Comparison of ENCODE assay signal across 8 cellular contexts in genomic region chr22:29154364-29155048, GRCh38. TPM values are rescaled to one million over a fixed set of nuclear protein-coding genes. Genes with fewer than 3 reads are reported as not detected.
A peak's percentile ranks its signal among the peaks of the same experiment; 100 is the strongest.
DNase-seq lines count a peak whose midpoint lies in the region; ATAC-seq lines count a peak whose summit lies in the region.

No MANE protein-coding gene starts in this region.

- no peaks in the 10 kb centered on the region for H3K9me3 ChIP-seq in neuron (ENCODE audit: low read length)

- no peaks in the 10 kb centered on the region for H3K9me3 Mint-ChIP-seq in activated T-helper 17 cell treated with anti-CD3 and anti-CD28 coated beads, Interleukin-2, amount 50 U/mL, for 72 hours

- H3K4me3 ChIP-seq in neuron (ENCODE audit: low read length), result no peak overlapping the region

- H2AFZ ChIP-seq in neuron (ENCODE audit: low read depth, low read length), result peak overlapping the region; percentile 29

- no peaks in the 10 kb centered on the region for H3K4me1 Mint-ChIP-seq in activated T-helper 17 cell treated with anti-CD3 and anti-CD28 coated beads, Interleukin-2, amount 50 U/mL, for 72 hours

- DNase-seq in DMS153 (lab: John Stamatoyannopoulos, UW) (peak; percentile 44), HT-29 (ENCODE audit: low spot score) (peak; percentile 77), RKO (ENCODE audit: low spot score) (peak; percentile 37), fibroblast of the conjunctiva (ENCODE audit: low read depth) (peak; percentile 46), stromal cell of bone marrow (ENCODE audit: low read depth) (peak; percentile 18)

- H3K4me3 Mint-ChIP-seq in activated T-helper 17 cell treated with anti-CD3 and anti-CD28 coated beads, Interleukin-2, amount 50 U/mL, for 72 hours, result no peak overlapping the region

- H3K36me3 ChIP-seq in neuron (ENCODE audit: insufficient read depth, low read length), result no peaks in the 10 kb centered on the region

- ATAC-seq in activated T-helper 17 cell treated with anti-CD3 and anti-CD28 coated beads, Interleukin-2, amount 50 U/mL, for 72 hours (replicated peaks), result peak; percentile 70
- no peak for ATAC-seq in HG03439 (IDR thresholded peaks at IDR 0.05; ENCODE audit: unreplicated experiment)

- H3K36me3 Mint-ChIP-seq in activated T-helper 17 cell treated with anti-CD3 and anti-CD28 coated beads, Interleukin-2, amount 50 U/mL, for 72 hours (ENCODE audit: low read depth), result no peaks in the 10 kb centered on the region

- H3K27me3 ChIP-seq in neuron (ENCODE audit: insufficient read depth, low read length), result no peaks in the 10 kb centered on the region

- H3K4me1 ChIP-seq in neuron (ENCODE audit: insufficient read depth, low read length), result peaks cover 47% of the 10 kb centered on the region

- H3K27me3 Mint-ChIP-seq in activated T-helper 17 cell treated with anti-CD3 and anti-CD28 coated beads, Interleukin-2, amount 50 U/mL, for 72 hours, result peaks cover 29% of the 10 kb centered on the region

- H3K27ac Mint-ChIP-seq in activated T-helper 17 cell treated with anti-CD3 and anti-CD28 coated beads, Interleukin-2, amount 50 U/mL, for 72 hours, result no peak overlapping the region

RNA-seq across cellular contexts. Expression of gene EMID1, which starts 51.2 kb away (rescaled TPM):
- 1.5 TPM in 1 of 2 replicates, not detected in the other for total RNA-seq in HT-29 (2014; rRNA removed; shearing (Covaris generic))
- not detected for total RNA-seq in activated T-helper 17 cell treated with anti-CD3 and anti-CD28 coated beads, Interleukin-2, amount 50 U/mL, for 72 hours

Comparison
In these comparisons a context has a peak if more than half of its experiments do, and no peak if none do; other contexts are left out.
1. DNase-seq: peak in every context shown above with its lines; median percentile 77 in HT-29; 46 in fibroblast of the conjunctiva; 44 in DMS153; 37 in RKO; 18 in stromal cell of bone marrow.